In the genomic region with DNA sequence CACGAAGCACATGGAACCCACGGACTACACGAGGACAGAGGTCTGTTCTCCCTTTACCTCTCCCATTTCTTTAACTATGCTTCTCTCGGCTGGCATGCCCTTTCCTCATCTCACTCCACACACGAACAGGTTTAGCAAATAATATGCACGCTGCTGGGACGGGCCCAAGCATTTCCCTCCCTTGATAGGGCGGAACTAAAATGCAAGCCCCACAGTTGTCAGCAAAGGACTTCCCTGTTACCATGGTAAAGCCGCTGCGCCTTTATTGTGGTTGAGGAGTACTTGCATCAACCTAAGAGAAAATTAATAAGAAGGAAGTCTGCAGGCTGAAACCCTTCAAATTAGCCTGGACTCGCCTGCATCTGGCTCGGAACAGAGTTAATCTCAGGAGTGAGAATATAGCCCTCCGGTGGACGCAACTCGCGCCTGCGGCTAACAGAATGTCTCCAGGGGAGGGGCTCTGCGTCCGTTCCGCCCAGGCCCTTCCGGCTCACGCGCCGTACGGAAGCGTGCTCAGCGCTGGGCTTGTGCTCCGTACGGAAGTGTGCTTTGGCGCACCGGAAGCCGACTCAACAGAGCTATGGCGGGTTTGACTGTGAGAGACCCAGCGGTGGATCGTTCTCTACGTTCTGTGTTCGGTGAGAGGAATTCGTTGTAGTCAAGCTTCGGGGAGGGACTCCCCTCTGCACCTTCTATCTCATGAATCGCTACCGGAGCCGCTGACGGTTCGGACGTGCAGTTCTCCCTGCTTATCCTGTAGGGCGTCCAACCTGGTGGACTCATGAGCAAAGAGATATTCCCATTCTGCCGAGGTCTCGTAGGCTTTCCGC, we compare ENCODE assay signal across 8 cellular contexts. TPM values are rescaled to one million over a fixed set of nuclear protein-coding genes. Genes with fewer than 3 reads are reported as not detected.
A peak's percentile ranks its signal among the peaks of the same experiment; 100 is the strongest.
DNase-seq lines count a peak whose midpoint lies in the region; ATAC-seq and TF ChIP-seq lines count a peak whose summit lies in the region.

A gene with protein sequence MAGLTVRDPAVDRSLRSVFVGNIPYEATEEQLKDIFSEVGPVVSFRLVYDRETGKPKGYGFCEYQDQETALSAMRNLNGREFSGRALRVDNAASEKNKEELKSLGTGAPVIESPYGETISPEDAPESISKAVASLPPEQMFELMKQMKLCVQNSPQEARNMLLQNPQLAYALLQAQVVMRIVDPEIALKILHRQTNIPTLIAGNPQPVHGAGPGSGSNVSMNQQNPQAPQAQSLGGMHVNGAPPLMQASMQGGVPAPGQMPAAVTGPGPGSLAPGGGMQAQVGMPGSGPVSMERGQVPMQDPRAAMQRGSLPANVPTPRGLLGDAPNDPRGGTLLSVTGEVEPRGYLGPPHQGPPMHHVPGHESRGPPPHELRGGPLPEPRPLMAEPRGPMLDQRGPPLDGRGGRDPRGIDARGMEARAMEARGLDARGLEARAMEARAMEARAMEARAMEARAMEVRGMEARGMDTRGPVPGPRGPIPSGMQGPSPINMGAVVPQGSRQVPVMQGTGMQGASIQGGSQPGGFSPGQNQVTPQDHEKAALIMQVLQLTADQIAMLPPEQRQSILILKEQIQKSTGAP (plus strand): TSS at position 555 of the 830 bp plus-strand sequence. CDS start 26 bp downstream, at position 581.

- no peaks in the 10 kb centered on the region for H3K36me3 ChIP-seq in kidney epithelial cell (ENCODE audit: control insufficient read depth, insufficient read depth, low read length)

- peak within 1 kb of the TSS; percentile 79 for H3K4me3 ChIP-seq in kidney epithelial cell (ENCODE audit: low read depth, low read length)

- ATAC-seq in GM19043 (IDR thresholded peaks at IDR 0.05; ENCODE audit: low read depth, unreplicated experiment) (peak; percentile 99), HG03354 (IDR thresholded peaks at IDR 0.05; ENCODE audit: poor library complexity, severe bottlenecking, unreplicated experiment) (peak; percentile 99)

- TF ChIP-seq CTCF in kidney epithelial cell (IDR thresholded peaks at IDR 0.05; ENCODE audit: insufficient read depth, low read length, poor library complexity, severe bottlenecking): no peak

- DNase-seq in Ammon's horn (ENCODE audit: low spot score): peak; percentile 91
- DNase-seq in NCI-H446 (lab: John Stamatoyannopoulos, UW): peak; percentile 41 to 83
- DNase-seq in activated CD4-positive, CD25-positive, alpha-beta regulatory T cell treated with anti-CD3 and anti-CD28 coated beads, Interleukin-2, amount 50 U/mL, for 72 hours: peak; percentile 75
- DNase-seq in cerebellum (ENCODE audit: low spot score): peak; percentile 73
- DNase-seq in kidney epithelial cell (ENCODE audit: low read depth): peak; percentile 44
- peak; percentile 66 for DNase-seq in stimulated activated CD4-positive, alpha-beta T cell treated with anti-CD3 and anti-CD28 coated beads, Interleukin-15, amount 100 ng/mL, for 48 hours (ENCODE audit: low read depth in 2 of 2)

- H3K27me3 ChIP-seq in kidney epithelial cell (ENCODE audit: control insufficient read depth, insufficient read depth, low read length): no peaks in the 10 kb centered on the region

RNA-seq across cellular contexts. Expression of the gene that starts here (rescaled TPM):
- total RNA-seq in cerebellum (10.6 TPM), kidney epithelial cell (31.0 and 31.1 TPM in 2 replicates)

Comparison
In these comparisons a context has a peak if more than half of its experiments do, and no peak if none do; other contexts are left out.
1. Peak in every context shown above with its lines: DNase-seq, ATAC-seq and H3K4me3 ChIP-seq.